In genomic region chr1:89836252-89836996, GRCh38 we compare ENCODE assay signal across 24 cellular contexts. TPM values are rescaled to one million over a fixed set of nuclear protein-coding genes. Genes with fewer than 3 reads are reported as not detected.
DNase-seq lines count a peak whose midpoint lies in the region; ATAC-seq and TF ChIP-seq lines count a peak whose summit lies in the region.
"Had no signal": no experiment of that assay in that cellular context is flagged by ENCODE, and none has a peak within 500 bp of the region (broad histone marks: within the 10 kb centered on the region; RNA-seq: fewer than 3 reads in every experiment).

No MANE protein-coding gene starts in this region.

- DNase-seq in GM23338 (ENCODE audit: low spot score) (no peak), WTC11 (ENCODE audit: low spot score) (no peak), neural progenitor cell (ENCODE audit: low spot score) (no peak), trophoblast cell (no peak), upper lobe of right lung (no peak), NK-92 (lab: John Stamatoyannopoulos, UW; ENCODE audit: unreplicated experiment) (no peak)
- DNase-seq: activated CD4-positive, alpha-beta memory T cell treated with anti-CD3 and anti-CD28 coated beads, Interleukin-2, amount 10 ng/mL, durations not matched to agents 7 days and 5 days; activated CD4-positive, CD25-positive, alpha-beta regulatory T cell; activated naive CD4-positive, alpha-beta T cell; activated T-cell treated with anti-CD3 and anti-CD28 coated beads, Interleukin-2, amount 50 U/mL, for 1 hour; CD4-positive, CD25-positive, alpha-beta regulatory T cell; DMS153; effector CD4-positive, alpha-beta T cell; GDM1; GM23248; NCI-H1048; NCI-H2029 treated with DMSO at 0.1 percent for 48 hours; NCI-H446; NK-92 treated with Interleukin-12 subunit alpha and Interleukin-12 subunit beta, amount 100 ng/mL, for 24 hours; nucleus accumbens; stimulated activated CD4-positive, alpha-beta T cell treated with anti-CD3 and anti-CD28 coated beads, Interleukin-15, amount 100 ng/mL, for 24 hours; T-helper 9 cell had no signal

- H3K4me1 ChIP-seq in GM23338 (ENCODE audit: insufficient read depth) (peaks cover 91% of the 10 kb centered on the region), iPS-15b (ENCODE audit: control insufficient read depth, insufficient read depth, low read length) (peaks cover 46% of the 10 kb centered on the region), neural progenitor cell (peaks cover 45% of the 10 kb centered on the region), trophoblast cell (ENCODE audit: control insufficient read depth in 1 of 2, insufficient read depth in 2 of 2, low read length in 2 of 2) (peaks cover 17 to 21% of the 10 kb centered on the region in 2 experiments), upper lobe of right lung (peaks cover 13% of the 10 kb centered on the region)

- peaks cover 89% of the 10 kb centered on the region for H3K4me1 Mint-ChIP-seq in GM23338
- H3K4me1 Mint-ChIP-seq in WTC11 = peaks cover 93% of the 10 kb centered on the region
- H3K4me1 Mint-ChIP-seq in neural progenitor cell = peaks cover 75% of the 10 kb centered on the region

- intact Hi-C loops in upper lobe of right lung (cut with DNase I) = no loop called here

- H2AK5ac ChIP-seq in trophoblast cell (ENCODE audit: low read length) = no peak overlapping the region

- peak overlapping the region; percentile 58 for H3K4me3 Mint-ChIP-seq in GM23338
- peak overlapping the region; percentile 38 for H3K4me3 Mint-ChIP-seq in WTC11
- H3K4me3 Mint-ChIP-seq in neural progenitor cell = no peak overlapping the region
- H3K4me3 Mint-ChIP-seq: activated CD4-positive, alpha-beta memory T cell treated with anti-CD3 and anti-CD28 coated beads, Interleukin-2, amount 10 ng/mL, durations not matched to agents 7 days and 5 days; CD4-positive, CD25-positive, alpha-beta regulatory T cell had no signal

- peaks cover 9% of the 10 kb centered on the region for H3K27me3 Mint-ChIP-seq in GM23338 (ENCODE audit: insufficient read depth, low read depth, poor library complexity)
- no peaks in the 10 kb centered on the region for H3K27me3 Mint-ChIP-seq in WTC11 (ENCODE audit: low read depth)
- H3K27me3 Mint-ChIP-seq in neural progenitor cell (ENCODE audit: insufficient read depth, low read depth) = no peaks in the 10 kb centered on the region
- H3K27me3 Mint-ChIP-seq: CD4-positive, CD25-positive, alpha-beta regulatory T cell had no signal

- H2AFZ ChIP-seq in GM23338 (no peak overlapping the region), neural progenitor cell (replicated peaks) (no peak overlapping the region), trophoblast cell (ENCODE audit: insufficient read depth, low read length, poor library complexity) (no peak overlapping the region)
- H2AFZ ChIP-seq: GM23248 had no signal

- H3K23ac ChIP-seq in trophoblast cell (ENCODE audit: low read length) = no peak overlapping the region

- no peaks in the 10 kb centered on the region for H3K36me3 Mint-ChIP-seq in GM23338 (ENCODE audit: low read depth)
- H3K36me3 Mint-ChIP-seq in WTC11 = no peaks in the 10 kb centered on the region
- H3K36me3 Mint-ChIP-seq in neural progenitor cell = peaks cover 2% of the 10 kb centered on the region
- H3K36me3 Mint-ChIP-seq: CD4-positive, CD25-positive, alpha-beta regulatory T cell had no signal

- peaks cover 11% of the 10 kb centered on the region for H3K79me1 ChIP-seq in trophoblast cell (ENCODE audit: low read length)

- no peak overlapping the region for H3K18ac ChIP-seq in trophoblast cell (ENCODE audit: low read length)

- H4K20me1 ChIP-seq in GM23338 (replicated peaks; ENCODE audit: insufficient read depth) (peaks cover 12% of the 10 kb centered on the region; the same call in 1 of the 2 replicates), neural progenitor cell (ENCODE audit: low read depth) (peaks cover 100% of the 10 kb centered on the region)

- H2BK120ac ChIP-seq in trophoblast cell (ENCODE audit: insufficient read depth, low read length, poor library complexity) = no peak overlapping the region

- no peak overlapping the region for H3K14ac ChIP-seq in trophoblast cell (ENCODE audit: low read length)

- CTCF ChIA-PET in WTC11 (lab: Charles Lee) = interaction anchor here (0.9 to 1.7 kb wide), 2 partner anchors 7 to 32 kb away, joined by 3 to 5 read pairs; no protein-coding TSS in a partner anchor

- H2BK5ac ChIP-seq in trophoblast cell (ENCODE audit: low read depth, low read length, poor library complexity) = no peak overlapping the region

- H3K27me3 ChIP-seq in GM23338 (ENCODE audit: insufficient read depth) (no peaks in the 10 kb centered on the region), iPS-15b (ENCODE audit: control insufficient read depth, insufficient read depth, low read length) (no peaks in the 10 kb centered on the region), neural progenitor cell (no peaks in the 10 kb centered on the region), trophoblast cell (ENCODE audit: insufficient read depth, low read length) (no peaks in the 10 kb centered on the region), upper lobe of right lung (no peaks in the 10 kb centered on the region)
- H3K27me3 ChIP-seq: esophagus muscularis mucosa had no signal

- H3K4me2 ChIP-seq in GM23338 (peak overlapping the region; percentile 68), neural progenitor cell (peak overlapping the region; percentile 1), trophoblast cell (ENCODE audit: low read length) (no peak overlapping the region)

- no peak overlapping the region for H4K8ac ChIP-seq in trophoblast cell (ENCODE audit: low read depth, low read length)

- H3K27ac Mint-ChIP-seq in GM23338 (peak overlapping the region; percentile 52; the same call in 1 of the 2 replicates), WTC11 (peak overlapping the region; percentile 82), neural progenitor cell (no peak overlapping the region)
- H3K27ac Mint-ChIP-seq: activated CD4-positive, alpha-beta memory T cell treated with anti-CD3 and anti-CD28 coated beads, Interleukin-2, amount 10 ng/mL, durations not matched to agents 7 days and 5 days had no signal

- H3K4me3 ChIP-seq in GM23338 (peak overlapping the region; percentile 25), iPS-15b (ENCODE audit: low read depth, low read length) (peak overlapping the region; percentile 27), neural progenitor cell (no peak overlapping the region), trophoblast cell (ENCODE audit: low read depth, low read length) (no peak overlapping the region), upper lobe of right lung (no peak overlapping the region)
- H3K4me3 ChIP-seq: esophagus muscularis mucosa, GM23248 had no signal

- ATAC-seq in GM23338 (no peak), WTC11 (no peak), upper lobe of right lung (no peak)

- H3K79me2 ChIP-seq in GM23338 (replicated peaks; ENCODE audit: insufficient read depth) = peaks cover 88% of the 10 kb centered on the region
- peaks cover 93% of the 10 kb centered on the region for H3K79me2 ChIP-seq in neural progenitor cell (ENCODE audit: low read depth)
- peaks cover 2% of the 10 kb centered on the region for H3K79me2 ChIP-seq in trophoblast cell (ENCODE audit: control insufficient read depth, insufficient read depth, low read length, poor library complexity)

- no peak overlapping the region for H2BK12ac ChIP-seq in trophoblast cell (ENCODE audit: low read length)

- H3K4ac ChIP-seq in trophoblast cell (ENCODE audit: low read depth, low read length) = no peak overlapping the region

- H3F3A ChIP-seq in GM23338 (replicated peaks; ENCODE audit: low read depth) = no peaks in the 10 kb centered on the region
- peaks cover 5% of the 10 kb centered on the region for H3F3A ChIP-seq in neural progenitor cell (ENCODE audit: low read depth)

- peak overlapping the region; percentile 10; the same call in 1 of the 2 replicates for H3K27ac ChIP-seq in GM23338 (ENCODE audit: low read depth)
- H3K27ac ChIP-seq in neural progenitor cell = no peak overlapping the region
- no peak overlapping the region for H3K27ac ChIP-seq in trophoblast cell (ENCODE audit: low read depth, low read length)
- H3K27ac ChIP-seq in upper lobe of right lung = no peak overlapping the region
- H3K27ac ChIP-seq: esophagus muscularis mucosa, GM23248 had no signal

- no peaks in the 10 kb centered on the region for H3K9me3 ChIP-seq in iPS-15b (ENCODE audit: control insufficient read depth, insufficient read depth, low read length)
- H3K9me3 ChIP-seq in neural progenitor cell (ENCODE audit: low read depth) = no peaks in the 10 kb centered on the region
- no peaks in the 10 kb centered on the region for H3K9me3 ChIP-seq in trophoblast cell (ENCODE audit: insufficient read depth, low read depth, low read length)
- no peaks in the 10 kb centered on the region for H3K9me3 ChIP-seq in upper lobe of right lung
- H3K9me3 ChIP-seq: esophagus muscularis mucosa had no signal

- H3K36me3 ChIP-seq in GM23338 (ENCODE audit: insufficient read depth) (no peaks in the 10 kb centered on the region), iPS-15b (ENCODE audit: control insufficient read depth, insufficient read depth, low read length) (no peaks in the 10 kb centered on the region), neural progenitor cell (no peaks in the 10 kb centered on the region), trophoblast cell (ENCODE audit: control insufficient read depth in 1 of 2, insufficient read depth in 2 of 2, low read length in 2 of 2) (no peaks in the 10 kb centered on the region), upper lobe of right lung (no peaks in the 10 kb centered on the region)
- H3K36me3 ChIP-seq: esophagus muscularis mucosa had no signal

- POLR2A ChIA-PET in WTC11 (lab: Charles Lee) = no interaction called here

- WGBS in trophoblast cell (ENCODE audit: extremely low coverage, insufficient coverage, insufficient read length) = no CpG with 5 or more reads among the region's 8 CpGs

- no peak overlapping the region for H4K91ac ChIP-seq in trophoblast cell (ENCODE audit: low read depth, low read length)

- H4K12ac ChIP-seq in trophoblast cell (ENCODE audit: low read depth, low read length) = no peak overlapping the region

- H3K9me3 Mint-ChIP-seq in GM23338 (no peaks in the 10 kb centered on the region), WTC11 (no peaks in the 10 kb centered on the region), neural progenitor cell (no peaks in the 10 kb centered on the region)
- H3K9me3 Mint-ChIP-seq: activated CD4-positive, alpha-beta memory T cell treated with anti-CD3 and anti-CD28 coated beads, Interleukin-2, amount 10 ng/mL, durations not matched to agents 7 days and 5 days; CD4-positive, CD25-positive, alpha-beta regulatory T cell had no signal

- no peak overlapping the region for H3K9ac ChIP-seq in iPS-15b (ENCODE audit: low read depth, low read length)
- H3K9ac ChIP-seq in neural progenitor cell = no peak overlapping the region
- no peak overlapping the region for H3K9ac ChIP-seq in trophoblast cell (ENCODE audit: low read length)
- H3K9ac ChIP-seq: GM23248 had no signal

- TF ChIP-seq CTCF in GM23338 (conservative IDR thresholded peaks at IDR 0.05; ENCODE audit: low read depth in 2 of 2) (no peak), WTC11 (IDR thresholded peaks at IDR 0.05) (no peak), neural progenitor cell (IDR thresholded peaks at IDR 0.05) (no peak), upper lobe of right lung (IDR thresholded peaks at IDR 0.05) (no peak)

- H3K9me2 ChIP-seq in GM23338 (ENCODE audit: insufficient read depth) = no peaks in the 10 kb centered on the region

RNA-seq across cellular contexts. Expression of gene LRRC8D, which starts 15.6 kb away (rescaled TPM):
- total RNA-seq in GM23338 (2014; rRNA removed; shearing (Covaris generic)) = 48.1 and 48.8 TPM in 2 replicates
- polyA plus RNA-seq in GM23338 (2016; fragmentation: Nextera tagmentation; extraction: Ambion mirVana) = 22.4 and 23.6 TPM in 2 replicates
- total RNA-seq in WTC11 (2021) (42.6 to 45.4 TPM (median 42.8 TPM) in 3 replicates), neural progenitor cell (ENCODE audit: low replicate concordance) (32.6 and 55.7 TPM in 2 replicates), upper lobe of right lung (17.0 TPM)
- 33.4 and 34.4 TPM in 2 replicates for polyA plus RNA-seq in trophoblast cell (2013)

Comparison
In these comparisons a context has a peak if more than half of its experiments do, and no peak if none do; other contexts are left out.
1. H3K4me3 ChIP-seq: peak in GM23338 (single experiment) and iPS-15b (single experiment); none in neural progenitor cell (single experiment), trophoblast cell (single experiment) and upper lobe of right lung (single experiment).